ENCODE assay signal across 15 cellular contexts in genomic region chr12:74794522-74794921, GRCh38.
"Had no signal": no experiment of that assay in that cellular context is flagged by ENCODE, and none has a peak within 500 bp of the region (broad histone marks: within the 10 kb centered on the region; RNA-seq: fewer than 3 reads in every experiment).

No MANE protein-coding gene starts in this region.

- H3K27ac Mint-ChIP-seq: activated CD8-positive, alpha-beta memory T cell treated with anti-CD3 and anti-CD28 coated beads, Interleukin-2, amount 10 ng/mL, durations not matched to agents 7 days and 5 days; activated naive CD4-positive, alpha-beta T cell treated with anti-CD3 and anti-CD28 coated beads, Interleukin-2, amount 50 U/mL, for 72 hours; activated T-cell treated with anti-CD3 and anti-CD28 coated beads, Interleukin-2, amount 50 U/mL, for 24 hours; memory B cell; nephron progenitor cell had no signal

- H3K4me3 ChIP-seq: esophagus squamous epithelium, left lung, stomach, thoracic aorta had no signal

- H3K36me3 Mint-ChIP-seq: activated CD8-positive, alpha-beta memory T cell treated with anti-CD3 and anti-CD28 coated beads, Interleukin-2, amount 10 ng/mL, durations not matched to agents 7 days and 5 days; activated naive CD4-positive, alpha-beta T cell treated with anti-CD3 and anti-CD28 coated beads, Interleukin-2, amount 50 U/mL, for 72 hours; memory B cell had no signal

- H3K4me3 Mint-ChIP-seq: activated CD8-positive, alpha-beta memory T cell treated with anti-CD3 and anti-CD28 coated beads, Interleukin-2, amount 10 ng/mL, durations not matched to agents 7 days and 5 days; activated T-cell treated with anti-CD3 and anti-CD28 coated beads, Interleukin-2, amount 50 U/mL, for 24 hours; memory B cell; nephron progenitor cell had no signal

- H3K4me1 Mint-ChIP-seq: activated CD8-positive, alpha-beta memory T cell treated with anti-CD3 and anti-CD28 coated beads, Interleukin-2, amount 10 ng/mL, durations not matched to agents 7 days and 5 days; memory B cell had no signal

- H3K9me3 Mint-ChIP-seq: activated T-cell treated with anti-CD3 and anti-CD28 coated beads, Interleukin-2, amount 50 U/mL, for 24 hours had no signal

- H3K27me3 Mint-ChIP-seq: activated CD8-positive, alpha-beta memory T cell treated with anti-CD3 and anti-CD28 coated beads, Interleukin-2, amount 10 ng/mL, durations not matched to agents 7 days and 5 days; activated T-cell treated with anti-CD3 and anti-CD28 coated beads, Interleukin-2, amount 50 U/mL, for 24 hours; memory B cell had no signal

- DNase-seq: activated CD4-positive, alpha-beta T cell treated with anti-CD3 and anti-CD28 coated beads, Interleukin-2, amount 50 U/mL, for 4 hours; activated CD4-positive, CD25-positive, alpha-beta regulatory T cell treated with anti-CD3 and anti-CD28 coated beads, Interleukin-2, amount 50 U/mL, for 72 hours; activated CD8-positive, alpha-beta memory T cell treated with anti-CD3 and anti-CD28 coated beads, Interleukin-2, amount 10 ng/mL, durations not matched to agents 7 days and 5 days; activated effector memory CD4-positive, alpha-beta T cell treated with Interleukin-2 at 50 U/mL for 16 hours; activated T-cell treated with anti-CD3 and anti-CD28 coated beads, Interleukin-2, amount 50 U/mL, for 24 hours; esophagus squamous epithelium; foreskin fibroblast; islet precursor cell; left lung; nephron progenitor cell; stimulated activated CD4-positive, alpha-beta T cell treated with anti-CD3 and anti-CD28 coated beads, Interleukin-4, amount 100 ng/mL, for 4 hours; stomach had no signal
